Comparison of ENCODE assay signal across 8 cellular contexts in the genomic region with DNA sequence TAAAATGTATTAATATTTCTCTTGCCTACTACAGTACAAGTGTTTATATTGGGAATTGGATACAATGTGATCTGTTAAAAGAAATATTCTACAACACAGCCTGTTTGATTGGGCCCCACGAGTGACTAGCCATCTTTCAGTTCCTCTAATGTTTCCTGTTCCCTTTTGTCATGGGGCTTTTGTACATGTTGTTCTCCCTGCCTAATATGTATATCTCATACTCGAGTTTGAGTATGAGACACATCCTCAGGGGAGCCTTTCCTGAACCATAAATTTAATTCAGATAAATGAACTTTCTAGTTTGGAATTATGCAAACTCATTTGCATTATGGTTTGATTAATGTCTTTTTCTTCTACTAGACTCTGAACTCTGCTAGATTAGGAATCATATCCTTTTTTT.
DNase-seq lines count a peak whose midpoint lies in the region; ATAC-seq and TF ChIP-seq lines count a peak whose summit lies in the region.

No MANE protein-coding gene starts in this region.

- peak; percentile 92 for ATAC-seq in GM21381 (IDR thresholded peaks at IDR 0.05; ENCODE audit: unreplicated experiment)
- peak; percentile 84 for ATAC-seq in HG03558 (IDR thresholded peaks at IDR 0.05; ENCODE audit: extremely low read depth, unreplicated experiment)

- peaks cover 8% of the 10 kb centered on the region for H3K36me3 ChIP-seq in CD8-positive, alpha-beta memory T cell (ENCODE audit: insufficient read depth, low read length)

- no peak overlapping the region for H3K4me3 ChIP-seq in CD8-positive, alpha-beta memory T cell (ENCODE audit: low read length)

- H3K27me3 ChIP-seq in CD8-positive, alpha-beta memory T cell (ENCODE audit: insufficient read depth, low read length, poor library complexity, severe bottlenecking) = no peaks in the 10 kb centered on the region

- POLR2A ChIA-PET in CD8-positive, alpha-beta memory T cell (lab: Charles Lee) = no interaction called here
- POLR2A ChIA-PET in HEK293T (lab: Yijun Ruan, JAX) = interaction anchor here (1.3 kb wide), 1 partner anchor 64 kb away, joined by 3 read pairs; no protein-coding TSS in a partner anchor

- H3K27ac ChIP-seq in CD8-positive, alpha-beta memory T cell (ENCODE audit: low read depth, low read length) = no peak overlapping the region

- peaks cover 38 to 61% (median 57%) of the 10 kb centered on the region in 3 donors for H3K4me1 Mint-ChIP-seq in CD8-positive, alpha-beta memory T cell

- CTCF ChIA-PET in CD8-positive, alpha-beta memory T cell (lab: Charles Lee) = no interaction called here
- CTCF ChIA-PET in HEK293T (lab: Yijun Ruan, JAX) = no interaction called here

- H3K9me3 ChIP-seq in CD8-positive, alpha-beta memory T cell (ENCODE audit: low read length) = no peaks in the 10 kb centered on the region

- no peak overlapping the region for H3K4me3 Mint-ChIP-seq in CD8-positive, alpha-beta memory T cell

- peak overlapping the region in 1 of 8 donors; percentile 71 for H3K27ac Mint-ChIP-seq in CD8-positive, alpha-beta memory T cell

- peaks cover 0 to 15% (median 5%) of the 10 kb centered on the region in 5 donors for H3K9me3 Mint-ChIP-seq in CD8-positive, alpha-beta memory T cell

- peaks cover 2% of the 10 kb centered on the region for H3K4me1 ChIP-seq in CD8-positive, alpha-beta memory T cell (ENCODE audit: insufficient read depth, low read length)

- in situ Hi-C loops in G401 (cut with HindIII; ENCODE audit: low sequenced_read_pairs) = no loop called here

- peak; percentile 25 for DNase-seq in G401 (ENCODE audit: low spot score)
- DNase-seq in glomerular endothelial cell (ENCODE audit: extremely low read depth, low read depth, low spot score) = peak; percentile 25
- no peak for DNase-seq in NCI-H345 (lab: John Stamatoyannopoulos, UW)
- DNase-seq in CD8-positive, alpha-beta memory T cell = no peak
- no peak for DNase-seq in HuH-7 (ENCODE audit: low spot score)
- DNase-seq in HEK293T (ENCODE audit: extremely low spot score) = no peak

- H3K36me3 Mint-ChIP-seq in CD8-positive, alpha-beta memory T cell = peaks cover 16 to 38% (median 28%) of the 10 kb centered on the region in 3 donors

- H3K27me3 Mint-ChIP-seq in CD8-positive, alpha-beta memory T cell = no peaks in the 10 kb centered on the region

TF ChIP-seq in HEK293T, 16 proteins besides CTCF, POLR2A, EP300 and RAD21:
- TF ChIP-seq ARNT (IDR thresholded peaks at IDR 0.05) = no peak
- no peak for TF ChIP-seq LEF1 (IDR thresholded peaks at IDR 0.05; ENCODE audit: borderline replicate concordance)
- TF ChIP-seq FOXM1 (IDR thresholded peaks at IDR 0.05; ENCODE audit: borderline replicate concordance) = no peak
- no peak for TF ChIP-seq SUZ12 (IDR thresholded peaks at IDR 0.05)
- no peak for TF ChIP-seq FOXK2 (IDR thresholded peaks at IDR 0.05)

Comparison
In these comparisons a context has a peak if more than half of its experiments do, and no peak if none do; other contexts are left out.
1. DNase-seq: peak in G401 (single experiment) and glomerular endothelial cell (single experiment); none in NCI-H345 (single experiment), CD8-positive, alpha-beta memory T cell (0 of 5), HuH-7 (single experiment) and HEK293T (single experiment).